ENCODE assay signal across 17 cellular contexts in genomic region chr12:19771858-19772257, GRCh38.
DNase-seq lines count a peak whose midpoint lies in the region; ATAC-seq and TF ChIP-seq lines count a peak whose summit lies in the region.
"Had no signal": no experiment of that assay in that cellular context is flagged by ENCODE, and none has a peak within 500 bp of the region (broad histone marks: within the 10 kb centered on the region; RNA-seq: fewer than 3 reads in every experiment).

No MANE protein-coding gene starts in this region.

- H3K27ac ChIP-seq in endodermal cell (ENCODE audit: low read depth, low read length): no peak overlapping the region
- H3K27ac ChIP-seq: BLaER1 treated with 17β-estradiol and CSF1 and Interleukin-3, amounts not matched to agents 10 nM and 100 nM; uterus had no signal

- no peaks in the 10 kb centered on the region for H3K4me1 ChIP-seq in endodermal cell (ENCODE audit: control insufficient read depth, insufficient read depth, low read length)
- H3K4me1 ChIP-seq: BLaER1 treated with 17β-estradiol and CSF1 and Interleukin-3, amounts not matched to agents 10 nM and 100 nM; HAP-1; uterus had no signal

- H3K36me3 Mint-ChIP-seq in endodermal cell (ENCODE audit: low read depth) (no peaks in the 10 kb centered on the region), mesothelial cell of epicardium (peaks cover 6% of the 10 kb centered on the region)

- peaks cover 6% of the 10 kb centered on the region for H3K9me3 Mint-ChIP-seq in endodermal cell
- peaks cover 19% of the 10 kb centered on the region for H3K9me3 Mint-ChIP-seq in mesothelial cell of epicardium

- no peak overlapping the region for H3K4me3 ChIP-seq in endodermal cell (ENCODE audit: low read length)
- H3K4me3 ChIP-seq: BLaER1 treated with 17β-estradiol and CSF1 and Interleukin-3, amounts not matched to agents 10 nM and 100 nM; HAP-1; uterus had no signal

- no peak for TF ChIP-seq CTCF in AG09319 (IDR thresholded peaks at IDR 0.05; ENCODE audit: low read depth, low read length)
- TF ChIP-seq CTCF in endodermal cell (conservative IDR thresholded peaks at IDR 0.05): no peak
- TF ChIP-seq CTCF in mesothelial cell of epicardium (IDR thresholded peaks at IDR 0.05; ENCODE audit: unreplicated experiment): no peak

- ATAC-seq in activated CD4-positive, CD25-positive, alpha-beta regulatory T cell treated with anti-CD3 and anti-CD28 coated beads, Interleukin-2, amount 50 U/mL, for 24 hours: no peak
- ATAC-seq: activated naive CD8-positive, alpha-beta T cell treated with anti-CD3 and anti-CD28 coated beads, Interleukin-2, amount 50 U/mL, for 24 hours had no signal

- H3K27ac Mint-ChIP-seq in endodermal cell (no peak overlapping the region), mesothelial cell of epicardium (peak overlapping the region; percentile 54)
- H3K27ac Mint-ChIP-seq: activated B cell treated with CpG ODN at 0.5 μM for 24 hours; activated naive CD8-positive, alpha-beta T cell treated with anti-CD3 and anti-CD28 coated beads, Interleukin-2, amount 50 U/mL, for 24 hours had no signal

- no peak overlapping the region for H3K4me3 Mint-ChIP-seq in endodermal cell
- no peak overlapping the region for H3K4me3 Mint-ChIP-seq in mesothelial cell of epicardium
- H3K4me3 Mint-ChIP-seq: activated B cell treated with CpG ODN at 0.5 μM for 24 hours; activated naive CD8-positive, alpha-beta T cell treated with anti-CD3 and anti-CD28 coated beads, Interleukin-2, amount 50 U/mL, for 24 hours had no signal

- 40 to 79% methylated on average over 1 to 2 of the region's 2 CpGs for WGBS in endodermal cell (ENCODE audit: insufficient coverage in 1 of 2, insufficient read length in 1 of 2), 2 experiments

- H3K4me1 Mint-ChIP-seq in endodermal cell (peaks cover 2% of the 10 kb centered on the region), mesothelial cell of epicardium (peaks cover 10% of the 10 kb centered on the region)
- H3K4me1 Mint-ChIP-seq: activated B cell treated with CpG ODN at 0.5 μM for 24 hours had no signal

- H3K9ac ChIP-seq in endodermal cell (ENCODE audit: extremely low read depth, low read length, poor library complexity, severe bottlenecking): no peak overlapping the region
- H3K9ac ChIP-seq: BLaER1 treated with 17β-estradiol and CSF1 and Interleukin-3, amounts not matched to agents 10 nM and 100 nM had no signal

- DNase-seq in AG09319 (ENCODE audit: extremely low read depth, low read depth) (peak; percentile 8), LHCN-M2 (ENCODE audit: low read depth) (peak; percentile 12), endodermal cell (peak; percentile 45), mesothelial cell of epicardium (ENCODE audit: low spot score in 2 of 2, unreplicated experiment in 2 of 2) (no peak), anterior cingulate cortex (lab: John Stamatoyannopoulos, UW) (no peak)
- no peak for DNase-seq in activated naive CD4-positive, alpha-beta T cell (lab: John Stamatoyannopoulos, UW)
- no peak for DNase-seq in effector CD8-positive, alpha-beta T cell (lab: John Stamatoyannopoulos, UW)
- DNase-seq: activated B cell treated with CpG ODN at 0.5 μM for 24 hours; activated naive CD8-positive, alpha-beta T cell treated with anti-CD3 and anti-CD28 coated beads, Interleukin-2, amount 50 U/mL, for 24 hours; effector memory CD4-positive, alpha-beta T cell; midbrain; stimulated activated CD4-positive, alpha-beta T cell treated with anti-CD3 and anti-CD28 coated beads, Interleukin-2, amount 100 ng/mL, for 24 hours; SW 1271; uterus had no signal

- no peaks in the 10 kb centered on the region for H3K36me3 ChIP-seq in endodermal cell (ENCODE audit: control insufficient read depth, insufficient read depth, low read length)
- H3K36me3 ChIP-seq: BLaER1 treated with 17β-estradiol and CSF1 and Interleukin-3, amounts not matched to agents 10 nM and 100 nM; HAP-1; uterus had no signal

- no peaks in the 10 kb centered on the region for H3K27me3 ChIP-seq in endodermal cell (ENCODE audit: control insufficient read depth, insufficient read depth, low read length, poor library complexity, severe bottlenecking)
- H3K27me3 ChIP-seq: BLaER1 treated with 17β-estradiol and CSF1 and Interleukin-3, amounts not matched to agents 10 nM and 100 nM; uterus had no signal

- H3K9me3 ChIP-seq in endodermal cell (ENCODE audit: control insufficient read depth, low read length): no peaks in the 10 kb centered on the region
- H3K9me3 ChIP-seq: HAP-1, uterus had no signal

- H3K27me3 Mint-ChIP-seq in endodermal cell (ENCODE audit: insufficient read depth): no peaks in the 10 kb centered on the region
- H3K27me3 Mint-ChIP-seq in mesothelial cell of epicardium (ENCODE audit: low read depth): no peaks in the 10 kb centered on the region
- H3K27me3 Mint-ChIP-seq: activated B cell treated with CpG ODN at 0.5 μM for 24 hours; activated naive CD8-positive, alpha-beta T cell treated with anti-CD3 and anti-CD28 coated beads, Interleukin-2, amount 50 U/mL, for 24 hours had no signal

Comparison
In these comparisons a context has a peak if more than half of its experiments do, and no peak if none do; other contexts are left out.
1. DNase-seq: peak in AG09319 (single experiment), LHCN-M2 (single experiment) and endodermal cell (single experiment); none in mesothelial cell of epicardium (0 of 2), activated naive CD4-positive, alpha-beta T cell (0 of 4), anterior cingulate cortex (0 of 58) and effector CD8-positive, alpha-beta T cell (single experiment).